1 cellular context compared by ENCODE assay signal in the genomic region with DNA sequence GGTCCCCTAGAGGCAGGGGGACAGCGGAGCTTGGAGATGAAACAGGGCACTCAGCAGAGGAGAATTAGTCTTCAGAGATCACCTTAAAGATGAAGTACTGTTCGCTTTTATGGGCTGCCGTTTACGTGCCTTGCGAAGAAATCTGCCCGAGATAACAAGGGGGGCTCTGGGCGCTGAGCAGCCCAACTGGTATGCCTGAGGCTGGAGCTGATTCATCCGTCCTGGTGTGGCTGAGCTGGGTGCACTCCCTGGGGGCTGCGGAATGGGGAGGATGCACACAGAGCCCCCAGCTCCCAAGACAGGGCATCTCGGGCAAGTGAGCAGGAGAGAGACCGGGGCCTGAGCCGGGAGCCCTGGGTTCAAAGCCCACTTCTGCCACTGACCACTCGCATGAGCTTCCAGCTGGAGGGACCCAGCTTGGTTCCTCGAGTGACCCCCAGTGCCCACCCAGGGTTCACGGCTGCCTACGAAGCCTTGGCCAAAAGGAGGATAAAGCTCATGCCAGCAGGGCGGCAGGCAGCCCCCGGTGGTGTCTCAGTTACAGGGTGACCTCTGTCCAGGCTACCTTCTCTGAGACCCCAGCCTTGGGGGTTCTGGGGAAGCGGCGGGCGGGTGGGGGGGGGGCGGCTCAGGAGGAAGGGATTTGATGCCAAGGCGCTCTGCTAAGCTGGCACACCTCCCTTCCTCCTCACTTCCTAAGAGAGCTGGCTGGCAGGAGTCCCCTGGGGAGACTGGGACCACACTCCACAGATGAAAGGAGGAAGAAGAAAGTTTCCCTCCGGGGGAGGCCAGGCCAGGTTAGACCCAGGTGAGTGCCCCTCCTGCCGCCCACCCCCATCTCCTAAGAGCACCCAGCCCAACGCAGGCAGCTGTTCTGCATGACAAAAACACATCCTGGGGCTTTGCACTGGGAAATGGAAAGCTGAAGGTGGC.
TF ChIP-seq lines count a peak whose summit lies in the region.

No MANE protein-coding gene starts in this region.

TF ChIP-seq in WTC11, 78 proteins besides CTCF, POLR2A, EP300 and RAD21 (continued from another document):
- TF ChIP-seq, protein P1, sequence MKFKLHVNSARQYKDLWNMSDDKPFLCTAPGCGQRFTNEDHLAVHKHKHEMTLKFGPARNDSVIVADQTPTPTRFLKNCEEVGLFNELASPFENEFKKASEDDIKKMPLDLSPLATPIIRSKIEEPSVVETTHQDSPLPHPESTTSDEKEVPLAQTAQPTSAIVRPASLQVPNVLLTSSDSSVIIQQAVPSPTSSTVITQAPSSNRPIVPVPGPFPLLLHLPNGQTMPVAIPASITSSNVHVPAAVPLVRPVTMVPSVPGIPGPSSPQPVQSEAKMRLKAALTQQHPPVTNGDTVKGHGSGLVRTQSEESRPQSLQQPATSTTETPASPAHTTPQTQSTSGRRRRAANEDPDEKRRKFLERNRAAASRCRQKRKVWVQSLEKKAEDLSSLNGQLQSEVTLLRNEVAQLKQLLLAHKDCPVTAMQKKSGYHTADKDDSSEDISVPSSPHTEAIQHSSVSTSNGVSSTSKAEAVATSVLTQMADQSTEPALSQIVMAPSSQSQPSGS (CRISPR knock-in tag; IDR thresholded peaks at IDR 0.05; ENCODE audit: borderline replicate concordance, low read depth), result no peak
